ENCODE assay signal across 1 cellular context in genomic region chr16:30747331-30747730, GRCh38.
TF ChIP-seq lines count a peak whose summit lies in the region.

No MANE protein-coding gene starts in this region.

TF ChIP-seq in HCT116, 20 proteins besides CTCF, POLR2A, EP300 and RAD21 (continued from another document):
- TF ChIP-seq POLR2AphosphoS5 (IDR thresholded peaks at IDR 0.05; ENCODE audit: low read depth, low read length) (no peak), YY1 (IDR thresholded peaks at IDR 0.05; ENCODE audit: extremely low read depth, insufficient replicate concordance, low read depth, low read length) (no peak), ELF1 (IDR thresholded peaks at IDR 0.05; ENCODE audit: borderline replicate concordance, low read depth) (no peak), CBX3 (IDR thresholded peaks at IDR 0.05; ENCODE audit: low read depth) (no peak), JUND (IDR thresholded peaks at IDR 0.05) (no peak), SRF (IDR thresholded peaks at IDR 0.05; ENCODE audit: low read depth) (no peak), FOSL1 (IDR thresholded peaks at IDR 0.05; ENCODE audit: low read depth) (no peak), MAX (IDR thresholded peaks at IDR 0.05) (no peak)
